ENCODE assay signal across 15 cellular contexts in the genomic region with DNA sequence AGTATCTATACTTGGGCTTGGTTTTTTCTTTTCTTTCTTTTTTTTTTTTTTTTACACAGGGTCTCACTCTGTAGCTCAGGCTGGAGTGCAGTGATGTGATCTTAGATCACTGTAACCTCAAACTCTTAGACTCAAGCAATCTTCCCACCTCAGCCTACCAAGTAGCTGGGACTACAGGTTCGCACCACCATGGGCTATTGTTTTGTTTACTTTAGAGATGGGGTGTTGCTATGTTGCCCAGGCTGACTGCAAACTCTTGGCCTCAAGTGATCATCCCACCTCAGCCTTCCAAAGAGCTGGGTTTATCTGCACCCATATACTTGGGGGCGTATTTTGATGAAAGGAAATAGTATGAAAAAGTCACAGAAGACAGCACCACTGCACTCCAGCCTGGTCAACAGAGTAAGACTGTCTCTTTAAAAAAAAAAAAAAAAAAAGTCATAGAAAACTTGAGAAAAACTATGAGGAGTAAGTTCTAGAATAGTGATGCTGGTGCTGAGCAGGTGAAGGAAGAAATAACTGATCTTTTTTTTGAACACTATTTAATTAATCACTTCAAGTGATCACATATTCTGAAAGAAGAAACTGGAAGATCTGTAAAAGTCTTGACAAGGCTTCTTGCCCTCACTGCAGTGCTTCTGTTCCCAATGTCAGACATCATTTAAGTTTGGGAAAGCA. TPM values are rescaled to one million over a fixed set of nuclear protein-coding genes. Genes with fewer than 3 reads are reported as not detected.
DNase-seq lines count a peak whose midpoint lies in the region; ATAC-seq and TF ChIP-seq lines count a peak whose summit lies in the region.
"Had no signal": no experiment of that assay in that cellular context is flagged by ENCODE, and none has a peak within 500 bp of the region (broad histone marks: within the 10 kb centered on the region; RNA-seq: fewer than 3 reads in every experiment).

No MANE protein-coding gene starts in this region.

- H3K79me2 ChIP-seq in PC-3 (ENCODE audit: low read length) (no peaks in the 10 kb centered on the region; the same call in 1 of the 2 replicates), osteoblast (ENCODE audit: insufficient read depth, low read length) (peaks cover 19% of the 10 kb centered on the region)

- no peaks in the 10 kb centered on the region for H3K27me3 ChIP-seq in PC-3 (ENCODE audit: low read length)
- H3K27me3 ChIP-seq in breast epithelium: no peaks in the 10 kb centered on the region
- H3K27me3 ChIP-seq in osteoblast (ENCODE audit: insufficient read depth, low read length): no peaks in the 10 kb centered on the region
- H3K27me3 ChIP-seq: sigmoid colon, upper lobe of right lung had no signal

- H3K4me3 ChIP-seq in PC-3 (ENCODE audit: low read length): peak overlapping the region; percentile 10; the same call in 1 of the 2 replicates
- H3K4me3 ChIP-seq in breast epithelium: no peak overlapping the region
- peak overlapping the region; percentile 32 for H3K4me3 ChIP-seq in osteoblast (ENCODE audit: insufficient read depth, low read length)
- H3K4me3 ChIP-seq: sigmoid colon, upper lobe of right lung had no signal

- CTCF ChIA-PET in PC-3 (lab: Charles Lee): no interaction called here

- peak overlapping the region; percentile 54 for H3K9ac ChIP-seq in PC-3 (ENCODE audit: low read length)
- H3K9ac ChIP-seq: KMS-11 had no signal

- TSS peak; percentile 92 for BruUV-seq in PC-3 (replicated peaks; lab: Mats Ljungman, UMichigan)

- H3K9me3 ChIP-seq in PC-3 (ENCODE audit: low read length): no peaks in the 10 kb centered on the region
- H3K9me3 ChIP-seq in breast epithelium: no peaks in the 10 kb centered on the region
- H3K9me3 ChIP-seq in osteoblast (ENCODE audit: low read depth, low read length): no peaks in the 10 kb centered on the region
- H3K9me3 ChIP-seq: sigmoid colon, upper lobe of right lung had no signal

- DNase-seq in activated CD4-positive, alpha-beta T cell treated with anti-CD3 and anti-CD28 coated beads, Interleukin-2, amount 10 ng/mL, durations not matched to agents 24 days and 14 days: no peak
- DNase-seq in activated CD4-positive, alpha-beta T cell treated with anti-CD3 and anti-CD28 coated beads for 4 hours: no peak
- DNase-seq in PC-3: no peak
- no peak for DNase-seq in breast epithelium (ENCODE audit: low spot score in 2 of 2)
- DNase-seq in osteoblast (ENCODE audit: insufficient read length, low spot score, missing footprints): no peak
- no peak for DNase-seq in mesenteric fat pad (ENCODE audit: low spot score)
- DNase-seq: NCI-H2107, sigmoid colon, upper lobe of right lung had no signal

- no peaks in the 10 kb centered on the region for H3K36me3 ChIP-seq in PC-3 (ENCODE audit: low read depth, low read length)
- H3K36me3 ChIP-seq in breast epithelium: no peaks in the 10 kb centered on the region
- no peaks in the 10 kb centered on the region for H3K36me3 ChIP-seq in osteoblast (ENCODE audit: insufficient read depth, low read length)
- H3K36me3 ChIP-seq: sigmoid colon had no signal

- H3K36me3 Mint-ChIP-seq in activated CD4-positive, alpha-beta T cell treated with anti-CD3 and anti-CD28 coated beads, Interleukin-2, amount 10 ng/mL, durations not matched to agents 24 days and 14 days (ENCODE audit: low read depth): peaks cover 15% of the 10 kb centered on the region

- H3K9me3 Mint-ChIP-seq in activated CD4-positive, alpha-beta T cell treated with anti-CD3 and anti-CD28 coated beads, Interleukin-2, amount 10 ng/mL, durations not matched to agents 24 days and 14 days: no peaks in the 10 kb centered on the region

- H4K20me1 ChIP-seq in PC-3 (ENCODE audit: low read length) (no peaks in the 10 kb centered on the region), osteoblast (ENCODE audit: insufficient read depth, low read length) (no peaks in the 10 kb centered on the region)

- peak overlapping the region; percentile 64 for H3K27ac Mint-ChIP-seq in activated CD4-positive, alpha-beta T cell treated with anti-CD3 and anti-CD28 coated beads, Interleukin-2, amount 10 ng/mL, durations not matched to agents 24 days and 14 days

- no peak overlapping the region for H3K4me3 Mint-ChIP-seq in activated CD4-positive, alpha-beta T cell treated with anti-CD3 and anti-CD28 coated beads, Interleukin-2, amount 10 ng/mL, durations not matched to agents 24 days and 14 days

- peak overlapping the region; percentile 65 for H3K4me2 ChIP-seq in PC-3 (ENCODE audit: low read length)
- H3K4me2 ChIP-seq in osteoblast (ENCODE audit: insufficient read depth, low read length): peak overlapping the region; percentile 76
- H3K4me2 ChIP-seq: KMS-11 had no signal

- H3F3A ChIP-seq in PC-3 (ENCODE audit: low read length, unreplicated experiment): peaks cover 5% of the 10 kb centered on the region

- H3K27ac ChIP-seq in PC-3 (ENCODE audit: low read length): peak overlapping the region; percentile 82
- peak overlapping the region; percentile 81 for H3K27ac ChIP-seq in breast epithelium
- H3K27ac ChIP-seq in osteoblast (ENCODE audit: low read depth, low read length): peak overlapping the region; percentile 80
- H3K27ac ChIP-seq: KMS-11, upper lobe of right lung had no signal

- peaks cover 38% of the 10 kb centered on the region for H3K4me1 ChIP-seq in PC-3 (ENCODE audit: insufficient read depth, low read length)
- peaks cover 0 to 21% of the 10 kb centered on the region in 2 donors for H3K4me1 ChIP-seq in breast epithelium
- peaks cover 46% of the 10 kb centered on the region for H3K4me1 ChIP-seq in osteoblast (ENCODE audit: insufficient read depth, low read length)

- TF ChIP-seq CTCF in PC-3 (conservative IDR thresholded peaks at IDR 0.05; ENCODE audit: low read depth, low read length) (no peak), breast epithelium (IDR thresholded peaks at IDR 0.05) (no peak), osteoblast (IDR thresholded peaks at IDR 0.05; ENCODE audit: extremely low read depth, low read depth, low read length) (no peak)

- intact Hi-C loops in activated CD4-positive, alpha-beta T cell treated with anti-CD3 and anti-CD28 coated beads, Interleukin-2, amount 10 ng/mL, durations not matched to agents 24 days and 14 days (cut with micrococcal nuclease): loop anchor here (5.0 kb wide), 1 partner anchor 66 kb away; a partner anchor contains a TSS
- intact Hi-C loops in PC-3 (cut with micrococcal nuclease) (loop anchor here (1.0 to 5.0 kb wide), 2 partner anchors 66 to 115 kb away; a partner anchor contains a TSS), breast epithelium (cut with DNase I; ENCODE audit: low total_unique reads) (loop anchor here (10.0 kb wide), 1 partner anchor 54 kb away; no protein-coding TSS in a partner anchor)

- H3K27me3 Mint-ChIP-seq in activated CD4-positive, alpha-beta T cell treated with anti-CD3 and anti-CD28 coated beads, Interleukin-2, amount 10 ng/mL, durations not matched to agents 24 days and 14 days: no peaks in the 10 kb centered on the region

- POLR2A ChIA-PET in PC-3 (lab: Charles Lee; ENCODE audit: unreplicated experiment): interaction anchor here (0.6 to 0.8 kb wide), 2 partner anchors 63 to 98 kb away, joined by 4 to 8 read pairs; no protein-coding TSS in a partner anchor

- ATAC-seq in PC-3 (no peak), GM19328 (IDR thresholded peaks at IDR 0.05; ENCODE audit: unreplicated experiment) (no peak), GM19452 (IDR thresholded peaks at IDR 0.05; ENCODE audit: unreplicated experiment) (no peak)

- TF ChIP-seq POLR2A in breast epithelium (IDR thresholded peaks at IDR 0.05): no peak

- peaks cover 30% of the 10 kb centered on the region for H3K4me1 Mint-ChIP-seq in activated CD4-positive, alpha-beta T cell treated with anti-CD3 and anti-CD28 coated beads, Interleukin-2, amount 10 ng/mL, durations not matched to agents 24 days and 14 days

- H3K9me2 ChIP-seq in PC-3 (replicated peaks; ENCODE audit: low read length): no peaks in the 10 kb centered on the region

- no peak overlapping the region for H2AFZ ChIP-seq in PC-3 (ENCODE audit: low read length)
- H2AFZ ChIP-seq in osteoblast (ENCODE audit: low read length): no peak overlapping the region

RNA-seq across cellular contexts. Expression of a gene that starts 53.8 kb away (rescaled TPM):
- total RNA-seq in activated CD4-positive, alpha-beta T cell treated with anti-CD3 and anti-CD28 coated beads, Interleukin-2, amount 10 ng/mL, durations not matched to agents 24 days and 14 days: 0.57 TPM in 1 of 2 replicates, not detected in the other
- not detected in 2 replicates for total RNA-seq in PC-3 (2014; rRNA removed)
- under 1 TPM in 1 of 3 donors, not detected in 2; 0.98 TPM for total RNA-seq in breast epithelium
- total RNA-seq in osteoblast: not detected in 2 replicates
- not detected for total RNA-seq in mesenteric fat pad
- total RNA-seq: A673; myocyte; sigmoid colon; T-helper 2 cell treated with Interferon-gamma antibody and Interleukin-4, amounts not matched to agents 100 ng/mL and 5 ng/mL, for 36 hours; upper lobe of right lung had no signal

RNA-seq across cellular contexts. Expression of a gene that starts 60.0 kb away (rescaled TPM):
- 49.7 and 52.2 TPM in 2 replicates for total RNA-seq in activated CD4-positive, alpha-beta T cell treated with anti-CD3 and anti-CD28 coated beads, Interleukin-2, amount 10 ng/mL, durations not matched to agents 24 days and 14 days
- 82.0 and 98.9 TPM in 2 replicates for total RNA-seq in PC-3 (2014; rRNA removed)
- total RNA-seq in breast epithelium: 10 to 100 TPM; 24.8 to 45.1 (median 37.0) TPM
- total RNA-seq in osteoblast: 33.0 and 35.5 TPM in 2 replicates
- 16.8 TPM for total RNA-seq in mesenteric fat pad

Comparison
In these comparisons a context has a peak if more than half of its experiments do, and no peak if none do; other contexts are left out.
1. H3K4me3 ChIP-seq: peak in PC-3 (single experiment) and osteoblast (single experiment); none in breast epithelium (0 of 3).
2. Peak in every context shown above with its lines, with median percentiles within 50 percentile points of each other: H3K27ac ChIP-seq.